19 cellular contexts compared by ENCODE assay signal in genomic region chr16:85338989-85339388, GRCh38.
DNase-seq lines count a peak whose midpoint lies in the region; ATAC-seq and TF ChIP-seq lines count a peak whose summit lies in the region.
"Had no signal": no experiment of that assay in that cellular context is flagged by ENCODE, and none has a peak within 500 bp of the region (broad histone marks: within the 10 kb centered on the region; RNA-seq: fewer than 3 reads in every experiment).

No MANE protein-coding gene starts in this region.

- no peaks in the 10 kb centered on the region for H3K9me2 ChIP-seq in neural cell (ENCODE audit: insufficient read depth, low read length)

- peaks cover 4% of the 10 kb centered on the region for H3K27me3 Mint-ChIP-seq in type B pancreatic cell

- H3K27me3 ChIP-seq in Panc1 (ENCODE audit: control insufficient read depth, insufficient read depth, low read length) = no peaks in the 10 kb centered on the region
- no peaks in the 10 kb centered on the region for H3K27me3 ChIP-seq in neural cell (ENCODE audit: insufficient read depth, low read depth, low read length)
- H3K27me3 ChIP-seq in suprapubic skin = no peaks in the 10 kb centered on the region
- no peaks in the 10 kb centered on the region for H3K27me3 ChIP-seq in heart right ventricle
- H3K27me3 ChIP-seq: BE2C had no signal

- POLR2A ChIA-PET in Panc1 (lab: Charles Lee) = no interaction called here

- H3K4me1 Mint-ChIP-seq in type B pancreatic cell (ENCODE audit: unreplicated experiment) = peaks cover 51% of the 10 kb centered on the region

- DNase-seq in Panc1 (ENCODE audit: low read depth, low spot score) (no peak), left lobe of liver (ENCODE audit: low spot score) (peak; percentile 75), type B pancreatic cell (ENCODE audit: extremely low spot score, unreplicated experiment) (no peak), suprapubic skin (ENCODE audit: low spot score in 2 of 2) (no peak), heart right ventricle (no peak)
- DNase-seq: ACHN; BE2C; C1 segment of cervical spinal cord; CD4-positive, CD25-positive, alpha-beta regulatory T cell; CD8-positive, alpha-beta memory T cell; COR-L47; DMS 273 treated with DMSO at 0.1 percent for 48 hours; DMS53; DND-41; EL; H9 had no signal

- H3K27ac Mint-ChIP-seq in type B pancreatic cell = no peak overlapping the region
- H3K27ac Mint-ChIP-seq: CD4-positive, CD25-positive, alpha-beta regulatory T cell; CD8-positive, alpha-beta memory T cell had no signal

- intact Hi-C loops in Panc1 (cut with micrococcal nuclease; ENCODE audit: unreplicated experiment) (no loop called here), heart right ventricle (cut with DNase I) (no loop called here)

- ATAC-seq in Panc1 (no peak), left lobe of liver (peak; percentile 53), GM21423 (IDR thresholded peaks at IDR 0.05; ENCODE audit: unreplicated experiment) (no peak), heart right ventricle (no peak)
- ATAC-seq: GM12878 had no signal

- no peaks in the 10 kb centered on the region for H3K79me2 ChIP-seq in neural cell (replicated peaks; ENCODE audit: insufficient read depth, low read length)

- in situ Hi-C loops in Panc1 (cut with HindIII; ENCODE audit: low pct_unique_long_range_greater_than_20kb, low sequenced_read_pairs) = no loop called here

- H4K20me1 ChIP-seq in neural cell (ENCODE audit: insufficient read depth) = no peaks in the 10 kb centered on the region

- WGBS in suprapubic skin = 84% methylated on average over 10 of the region's 13 CpGs
- 88 to 89% methylated on average over 13 of the region's 13 CpGs for WGBS in heart right ventricle, 2 donors

- no peaks in the 10 kb centered on the region for H3F3A ChIP-seq in neural cell (ENCODE audit: insufficient read depth, low read length, poor library complexity, severe bottlenecking)

- H3K9me3 Mint-ChIP-seq in type B pancreatic cell = no peaks in the 10 kb centered on the region
- H3K9me3 Mint-ChIP-seq: CD4-positive, CD25-positive, alpha-beta regulatory T cell; CD8-positive, alpha-beta memory T cell had no signal

- no peak for TF ChIP-seq POLR2A in suprapubic skin (IDR thresholded peaks at IDR 0.05)

- H3K4me2 ChIP-seq in neural cell (ENCODE audit: low read length) = peak overlapping the region; percentile 15

- H3K9me3 ChIP-seq in Panc1 (ENCODE audit: control insufficient read depth, insufficient read depth, low read depth, low read length) = no peaks in the 10 kb centered on the region
- no peaks in the 10 kb centered on the region for H3K9me3 ChIP-seq in neural cell (ENCODE audit: low read length)
- H3K9me3 ChIP-seq in suprapubic skin = no peaks in the 10 kb centered on the region
- H3K9me3 ChIP-seq in heart right ventricle = no peaks in the 10 kb centered on the region
- H3K9me3 ChIP-seq: BE2C had no signal

- TF ChIP-seq EP300 in neural cell (conservative IDR thresholded peaks at IDR 0.05; ENCODE audit: poor library complexity, severe bottlenecking) = no peak
- TF ChIP-seq EP300 in suprapubic skin (IDR thresholded peaks at IDR 0.05) = no peak

- no peak for TF ChIP-seq CTCF in Panc1 (IDR thresholded peaks at IDR 0.05)
- TF ChIP-seq CTCF in neural cell (IDR thresholded peaks at IDR 0.05; ENCODE audit: poor library complexity, severe bottlenecking) = no peak
- no peak for TF ChIP-seq CTCF in type B pancreatic cell (conservative IDR thresholded peaks at IDR 0.05)
- no peak for TF ChIP-seq CTCF in suprapubic skin (IDR thresholded peaks at IDR 0.05)
- no peak for TF ChIP-seq CTCF in heart right ventricle (IDR thresholded peaks at IDR 0.05)

- no peak for TF ChIP-seq RAD21 in neural cell (conservative IDR thresholded peaks at IDR 0.05)

- H2AFZ ChIP-seq in neural cell (ENCODE audit: low read depth, low read length) = no peak overlapping the region

- H3K4me3 Mint-ChIP-seq in type B pancreatic cell = peak overlapping the region; percentile 7
- H3K4me3 Mint-ChIP-seq: CD4-positive, CD25-positive, alpha-beta regulatory T cell; CD8-positive, alpha-beta memory T cell; H9 had no signal

- no peaks in the 10 kb centered on the region for H3K36me3 Mint-ChIP-seq in type B pancreatic cell
- H3K36me3 Mint-ChIP-seq: CD4-positive, CD25-positive, alpha-beta regulatory T cell had no signal

- H3K36me3 ChIP-seq in Panc1 (ENCODE audit: control insufficient read depth, insufficient read depth, low read length) (no peaks in the 10 kb centered on the region), neural cell (ENCODE audit: insufficient read depth, low read length) (no peaks in the 10 kb centered on the region), suprapubic skin (no peaks in the 10 kb centered on the region), heart right ventricle (no peaks in the 10 kb centered on the region)
- H3K36me3 ChIP-seq: BE2C had no signal

- BruUV-seq in Panc1 (replicated peaks; lab: Mats Ljungman, UMichigan) = no TSS peak

- H3K9ac ChIP-seq in neural cell (ENCODE audit: low read length) = peak overlapping the region; percentile 20

- peak overlapping the region; percentile 44; the same call in 1 of the 2 replicates for H3K27ac ChIP-seq in Panc1 (ENCODE audit: low read length)
- H3K27ac ChIP-seq in neural cell (ENCODE audit: low read length) = peak overlapping the region; percentile 61
- H3K27ac ChIP-seq in suprapubic skin = no peak overlapping the region
- H3K27ac ChIP-seq in heart right ventricle = no peak overlapping the region

- H3K4me1 ChIP-seq in Panc1 (ENCODE audit: control insufficient read depth, insufficient read depth, low read length) (peaks cover 21% of the 10 kb centered on the region), suprapubic skin (peaks cover 14% of the 10 kb centered on the region), heart right ventricle (peaks cover 0 to 11% (median 0%) of the 10 kb centered on the region in 9 donors)

- CTCF ChIA-PET in Panc1 (lab: Charles Lee) = no interaction called here

- H3K4me3 ChIP-seq in Panc1 (ENCODE audit: low read depth in 2 of 2, low read length in 2 of 2) (no peak overlapping the region), neural cell (ENCODE audit: low read length) (peak overlapping the region; percentile 38), suprapubic skin (no peak overlapping the region), heart right ventricle (no peak overlapping the region)
- H3K4me3 ChIP-seq: GM12878 had no signal

TF ChIP-seq in neural cell, 6 proteins besides CTCF, POLR2A, EP300 and RAD21:
- TF ChIP-seq EZH2 (IDR thresholded peaks at IDR 0.05; ENCODE audit: borderline replicate concordance, insufficient read depth, low read length, poor library complexity, severe bottlenecking) (no peak), REST (IDR thresholded peaks at IDR 0.05; ENCODE audit: borderline replicate concordance) (no peak), TAF1 (IDR thresholded peaks at IDR 0.05; ENCODE audit: low read depth) (no peak), POLR2AphosphoS5 (IDR thresholded peaks at IDR 0.05) (no peak), MXI1 (conservative IDR thresholded peaks at IDR 0.05; ENCODE audit: poor library complexity, severe bottlenecking) (no peak), SMC3 (conservative IDR thresholded peaks at IDR 0.05; ENCODE audit: poor library complexity) (no peak)

Comparison
In these comparisons a context has a peak if more than half of its experiments do, and no peak if none do; other contexts are left out.
1. H3K27ac ChIP-seq: peak in Panc1 (single experiment) and neural cell (single experiment); none in suprapubic skin (single experiment) and heart right ventricle (0 of 10).